ENCODE assay signal across 9 cellular contexts in the genomic region with DNA sequence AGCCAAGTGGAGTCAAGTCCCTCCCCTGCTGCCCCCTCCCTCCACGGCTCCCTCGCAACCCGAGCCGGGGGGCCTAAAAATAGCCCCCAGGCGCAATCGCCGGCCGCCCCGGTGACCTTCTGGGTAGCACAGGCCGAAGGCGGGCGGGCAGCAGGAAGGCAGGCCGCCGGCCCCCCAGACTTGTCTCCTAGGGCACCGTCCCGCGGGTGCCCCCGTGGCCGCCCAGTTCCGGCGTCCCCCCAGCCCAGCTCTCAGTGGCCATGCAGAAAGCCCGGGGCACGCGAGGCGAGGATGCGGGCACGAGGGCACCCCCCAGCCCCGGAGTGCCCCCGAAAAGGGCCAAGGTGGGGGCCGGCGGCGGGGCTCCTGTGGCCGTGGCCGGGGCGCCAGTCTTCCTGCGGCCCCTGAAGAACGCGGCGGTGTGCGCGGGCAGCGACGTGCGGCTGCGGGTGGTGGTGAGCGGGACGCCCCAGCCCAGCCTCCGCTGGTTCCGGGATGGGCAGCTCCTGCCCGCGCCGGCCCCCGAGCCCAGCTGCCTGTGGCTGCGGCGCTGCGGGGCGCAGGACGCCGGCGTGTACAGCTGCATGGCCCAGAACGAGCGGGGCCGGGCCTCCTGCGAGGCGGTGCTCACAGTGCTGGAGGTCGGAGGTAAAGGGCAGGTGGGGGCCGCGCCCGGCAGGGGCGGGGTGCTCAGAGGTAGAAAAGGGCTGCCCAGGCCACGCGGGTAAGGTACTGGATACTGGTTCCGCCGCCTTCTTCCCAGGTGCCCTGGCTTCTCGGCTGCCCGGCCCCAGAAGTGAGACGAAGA. TPM values are rescaled to one million over a fixed set of nuclear protein-coding genes. Genes with fewer than 3 reads are reported as not detected.
DNase-seq lines count a peak whose midpoint lies in the region; ATAC-seq and TF ChIP-seq lines count a peak whose summit lies in the region.
"Had no signal": no experiment of that assay in that cellular context is flagged by ENCODE, and none has a peak within 500 bp of the region (broad histone marks: within the 10 kb centered on the region; RNA-seq: fewer than 3 reads in every experiment).

TSS of gene SPEG (plus strand) at position 126 of the 808 bp plus-strand sequence. CDS start at position 261, 135 bp downstream.

- ATAC-seq in left lobe of liver, result peak; percentile 23
- no peak for ATAC-seq in HG03175 (IDR thresholded peaks at IDR 0.05; ENCODE audit: unreplicated experiment)
- no peak for ATAC-seq in HG03378 (IDR thresholded peaks at IDR 0.05; ENCODE audit: unreplicated experiment)
- no peak for ATAC-seq in GM18519 (IDR thresholded peaks at IDR 0.05; ENCODE audit: low FRiP score, unreplicated experiment)

- H3K4me1 ChIP-seq in spleen, result peaks cover 5 to 15% (median 11%) of the 10 kb centered on the region in 6 donors

- intact Hi-C loops in dorsolateral prefrontal cortex (cut with DNase I), result no loop called here
- intact Hi-C loops in spleen (cut with DNase I; ENCODE audit: low total_unique reads), result no loop called here

- DNase-seq in M059J (ENCODE audit: low read depth), result no peak
- DNase-seq in dorsolateral prefrontal cortex, result no peak
- DNase-seq in left lobe of liver (ENCODE audit: low spot score), result no peak
- DNase-seq in spleen, result peak; percentile 55
- no peak for DNase-seq in stimulated activated CD4-positive, alpha-beta T cell treated with anti-CD3 and anti-CD28 coated beads, Interleukin-2, amount 100 ng/mL, for 48 hours
- DNase-seq: activated gamma-delta T cell treated with Interleukin-2 at 50 U/mL for 16 hours had no signal

- no peaks in the 10 kb centered on the region for H3K36me3 ChIP-seq in spleen

- H3K9me3 ChIP-seq in spleen, result no peaks in the 10 kb centered on the region

- no peak for TF ChIP-seq CTCF in dorsolateral prefrontal cortex (IDR thresholded peaks at IDR 0.05 in 54 of 56, conservative IDR thresholded peaks at IDR 0.05 in 2 of 56; ENCODE audit: low read depth in 1 of 56, partially characterized antibody in 56 of 56)
- no peak for TF ChIP-seq CTCF in spleen (IDR thresholded peaks at IDR 0.05 in 8 of 11, conservative IDR thresholded peaks at IDR 0.05 in 3 of 11)

- H3K4me3 ChIP-seq in dorsolateral prefrontal cortex (peak within 1 kb of the TSS in 55 of 59 donors; percentile 7 to 63 (median 44)), spleen (peak within 1 kb of the TSS in 5 of 8 donors; percentile 6 to 49 (median 10))

- TF ChIP-seq POLR2A in spleen (IDR thresholded peaks at IDR 0.05), result no peak

- H3K27ac ChIP-seq in dorsolateral prefrontal cortex (peak within 1 kb of the TSS in 13 of 59 donors; percentile 0 to 67 (median 28)), spleen (no peak within 1 kb of the TSS)

- 9 to 22% (median 13%) methylated on average over 31 to 77 of the region's 77 CpGs for WGBS in spleen, 5 donors

- H3K27me3 ChIP-seq in dorsolateral prefrontal cortex (peaks cover 0 to 24% (median 3%) of the 10 kb centered on the region in 45 donors), spleen (replicated peaks in 1 of 7) (peaks cover 2 to 64% (median 31%) of the 10 kb centered on the region in 7 donors)

RNA-seq across cellular contexts. Expression of gene SPEG, which starts in this region (rescaled TPM):
- total RNA-seq in M059J (2014; rRNA removed; shearing (Covaris generic)), result 9.8 and 13.9 TPM in 2 replicates
- total RNA-seq in dorsolateral prefrontal cortex (100 to 1,000 TPM in 2 of 120 experiments, 10 to 100 TPM in 118; 32.9 to 106 (median 65.5) TPM), left lobe of liver (1.5 TPM), spleen (1 to 10 TPM in 6 of 7 donors, under 1 TPM in 1; 0.74 to 4.5 (median 2.3) TPM)
- polyA plus RNA-seq in spleen, result 1 to 10 TPM; 4.4 to 8.2 (median 4.9) TPM
